Comparison of ENCODE assay signal across 21 cellular contexts in genomic region chr7:37430126-37430525, GRCh38. TPM values are rescaled to one million over a fixed set of nuclear protein-coding genes. Genes with fewer than 3 reads are reported as not detected.
DNase-seq lines count a peak whose midpoint lies in the region; ATAC-seq and TF ChIP-seq lines count a peak whose summit lies in the region.
"Had no signal": no experiment of that assay in that cellular context is flagged by ENCODE, and none has a peak within 500 bp of the region (broad histone marks: within the 10 kb centered on the region; RNA-seq: fewer than 3 reads in every experiment).

No MANE protein-coding gene starts in this region.

- in situ Hi-C loops in gastrocnemius medialis (cut with MboI; ENCODE audit: low sequenced_read_pairs in 4 of 4), result no loop called here

- no peak for TF ChIP-seq POLR2A in gastrocnemius medialis (IDR thresholded peaks at IDR 0.05)

- H3K4ac ChIP-seq in trophoblast cell (ENCODE audit: low read depth, low read length), result no peak overlapping the region

- H2BK120ac ChIP-seq in trophoblast cell (ENCODE audit: insufficient read depth, low read length, poor library complexity), result no peak overlapping the region

- no CpG with 5 or more reads among the region's 7 CpGs for WGBS in trophoblast cell (ENCODE audit: extremely low coverage, insufficient coverage, insufficient read length)

- H4K12ac ChIP-seq in trophoblast cell (ENCODE audit: low read depth, low read length), result no peak overlapping the region

- ATAC-seq in gastrocnemius medialis (no peak), Right ventricle myocardium inferior (no peak)
- ATAC-seq: A549, GM23338, HCT116 had no signal

- H3K79me1 ChIP-seq in trophoblast cell (ENCODE audit: low read length), result no peaks in the 10 kb centered on the region

- peaks cover 0 to 3% of the 10 kb centered on the region in 2 experiments for H3K4me1 ChIP-seq in trophoblast cell (ENCODE audit: control insufficient read depth in 1 of 2, insufficient read depth in 2 of 2, low read length in 2 of 2)
- peaks cover 6% of the 10 kb centered on the region in 2 donors for H3K4me1 ChIP-seq in gastrocnemius medialis
- H3K4me1 ChIP-seq: BE2C had no signal

- no peak overlapping the region for H2BK12ac ChIP-seq in trophoblast cell (ENCODE audit: low read length)

- H3K9me3 ChIP-seq in trophoblast cell (ENCODE audit: insufficient read depth, low read depth, low read length) (no peaks in the 10 kb centered on the region), gastrocnemius medialis (no peaks in the 10 kb centered on the region)
- H3K9me3 ChIP-seq: A549; BE2C; BLaER1 treated with 17β-estradiol and CSF1 and Interleukin-3, amounts not matched to agents 10 nM and 100 nM had no signal

- no peak overlapping the region for H2AK5ac ChIP-seq in trophoblast cell (ENCODE audit: low read length)

- H3K14ac ChIP-seq in trophoblast cell (ENCODE audit: low read length), result no peak overlapping the region

- H3K27ac ChIP-seq in trophoblast cell (ENCODE audit: low read depth, low read length) (no peak overlapping the region), gastrocnemius medialis (no peak overlapping the region)
- H3K27ac ChIP-seq: A549; BLaER1 treated with 17β-estradiol and CSF1 and Interleukin-3, amounts not matched to agents 10 nM and 100 nM had no signal

- H2BK5ac ChIP-seq in trophoblast cell (ENCODE audit: low read depth, low read length, poor library complexity), result no peak overlapping the region

- H2AFZ ChIP-seq in trophoblast cell (ENCODE audit: insufficient read depth, low read length, poor library complexity), result no peak overlapping the region
- H2AFZ ChIP-seq: GM23338 had no signal

- intact Hi-C loops in gastrocnemius medialis (cut with DNase I; ENCODE audit: low total_unique reads) (no loop called here), Right ventricle myocardium inferior (cut with DNase I) (no loop called here)

- no peaks in the 10 kb centered on the region for H3K79me2 ChIP-seq in trophoblast cell (ENCODE audit: control insufficient read depth, insufficient read depth, low read length, poor library complexity)

- H3K27me3 ChIP-seq in trophoblast cell (ENCODE audit: insufficient read depth, low read length) (no peaks in the 10 kb centered on the region), gastrocnemius medialis (no peaks in the 10 kb centered on the region)
- H3K27me3 ChIP-seq: BE2C; BLaER1 treated with 17β-estradiol and CSF1 and Interleukin-3, amounts not matched to agents 10 nM and 100 nM had no signal

- H3K4me2 ChIP-seq in trophoblast cell (ENCODE audit: low read length), result no peak overlapping the region
- H3K4me2 ChIP-seq: A549; BLaER1 treated with 17β-estradiol and CSF1 and Interleukin-3, amounts not matched to agents 10 nM and 100 nM; GM23338 had no signal

- DNase-seq in dermis blood vessel endothelial cell, result peak; percentile 41
- DNase-seq in lung microvascular endothelial cell (ENCODE audit: low read depth in 2 of 2), result peak; percentile 60 to 61
- DNase-seq in trophoblast cell, result no peak
- no peak for DNase-seq in GM19240 (ENCODE audit: insufficient read length, low spot score)
- DNase-seq in gastrocnemius medialis, result no peak
- DNase-seq in EL, result no peak
- no peak for DNase-seq in Right ventricle myocardium inferior (ENCODE audit: missing footprints)
- DNase-seq: 8988T; ACHN; AML-193; BE2C; CD4-positive, alpha-beta T cell; CD8-positive, alpha-beta memory T cell; DMS 273 treated with DMSO at 0.1 percent for 48 hours; DMS79; GF-D8; H9 had no signal

- no peak overlapping the region for H4K91ac ChIP-seq in trophoblast cell (ENCODE audit: low read depth, low read length)

- H3K36me3 ChIP-seq in trophoblast cell (ENCODE audit: control insufficient read depth in 1 of 2, insufficient read depth in 2 of 2, low read length in 2 of 2) (peaks cover 0 to 13% of the 10 kb centered on the region in 2 experiments), gastrocnemius medialis (no peaks in the 10 kb centered on the region)
- H3K36me3 ChIP-seq: BE2C had no signal

- peak overlapping the region; percentile 2 for H3K9ac ChIP-seq in trophoblast cell (ENCODE audit: low read length)
- H3K9ac ChIP-seq: BLaER1 treated with 17β-estradiol and CSF1 and Interleukin-3, amounts not matched to agents 10 nM and 100 nM had no signal

- H3K4me3 ChIP-seq in trophoblast cell (ENCODE audit: low read depth, low read length) (peak overlapping the region; percentile 28), gastrocnemius medialis (no peak overlapping the region)
- H3K4me3 ChIP-seq: A549; BLaER1 treated with 17β-estradiol and CSF1 and Interleukin-3, amounts not matched to agents 10 nM and 100 nM; GM23338 had no signal

- no peak for TF ChIP-seq CTCF in gastrocnemius medialis (IDR thresholded peaks at IDR 0.05 in 4 of 5, conservative IDR thresholded peaks at IDR 0.05 in 1 of 5)

- no peak overlapping the region for H3K23ac ChIP-seq in trophoblast cell (ENCODE audit: low read length)

- no peak overlapping the region for H3K18ac ChIP-seq in trophoblast cell (ENCODE audit: low read length)

- no peak overlapping the region for H4K8ac ChIP-seq in trophoblast cell (ENCODE audit: low read depth, low read length)

RNA-seq across cellular contexts. Expression of gene ELMO1, which starts 18.5 kb away (rescaled TPM):
- total RNA-seq in dermis blood vessel endothelial cell, result 68.5 and 109 TPM in 2 replicates
- 30.7 and 36.5 TPM in 2 replicates for total RNA-seq in lung microvascular endothelial cell
- 64.9 and 67.0 TPM in 2 replicates for polyA plus RNA-seq in trophoblast cell (2013)
- 10 to 100 TPM in 3 of 4 donors, 1 to 10 TPM in 1; 8.4 to 18.9 (median 14.6) TPM for total RNA-seq in gastrocnemius medialis
- total RNA-seq in Right ventricle myocardium inferior, result 13.8 TPM

Comparison
In these comparisons a context has a peak if more than half of its experiments do, and no peak if none do; other contexts are left out.
1. DNase-seq: peak in dermis blood vessel endothelial cell (single experiment) and lung microvascular endothelial cell (2 of 2); none in trophoblast cell (0 of 2), GM19240 (single experiment), gastrocnemius medialis (0 of 2), EL (single experiment) and Right ventricle myocardium inferior (single experiment).